ENCODE assay signal across 20 cellular contexts in the genomic region with DNA sequence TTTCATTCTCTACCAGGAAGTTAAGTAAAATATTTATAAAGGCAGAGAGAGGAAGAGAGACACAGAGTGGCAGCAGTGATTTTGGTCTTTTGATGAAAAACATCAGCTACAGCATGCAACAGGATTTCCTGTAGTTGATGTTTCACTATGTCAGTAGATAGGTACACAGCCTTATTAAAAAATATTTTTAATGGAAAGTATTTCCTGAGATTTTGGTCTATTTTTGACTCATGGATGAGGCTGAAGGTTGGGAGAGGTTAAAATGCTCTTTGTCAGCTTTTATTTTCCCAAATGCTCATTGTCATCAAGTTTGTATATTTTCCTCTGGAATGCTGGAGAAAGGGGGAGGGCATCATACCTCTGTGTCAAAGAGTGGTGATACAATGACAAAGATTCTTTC.
DNase-seq lines count a peak whose midpoint lies in the region; ATAC-seq, FAIRE-seq and TF ChIP-seq lines count a peak whose summit lies in the region.
"Had no signal": no experiment of that assay in that cellular context is flagged by ENCODE, and none has a peak within 500 bp of the region (broad histone marks: within the 10 kb centered on the region; RNA-seq: fewer than 3 reads in every experiment).

No MANE protein-coding gene starts in this region.

- no peak overlapping the region for H3K4me3 ChIP-seq in right lobe of liver
- no peak overlapping the region for H3K4me3 ChIP-seq in HepG2 (replicated peaks in 1 of 3; ENCODE audit: insufficient read depth in 1 of 3, low read depth in 2 of 3, low read length in 3 of 3)
- H3K4me3 ChIP-seq in kidney (ENCODE audit: low read length in 2 of 2): peak overlapping the region; percentile 19 to 28
- no peak overlapping the region for H3K4me3 ChIP-seq in WERI-Rb-1 (ENCODE audit: low read depth, low read length)
- H3K4me3 ChIP-seq: A549, GM23248, HAP-1 had no signal

- H3K4me1 ChIP-seq in right lobe of liver (no peaks in the 10 kb centered on the region), HepG2 (ENCODE audit: insufficient read depth, low read length) (no peaks in the 10 kb centered on the region), kidney (ENCODE audit: control insufficient read depth in 1 of 2, insufficient read depth in 1 of 2, low read depth in 1 of 2, low read length in 2 of 2) (no peaks in the 10 kb centered on the region)
- H3K4me1 ChIP-seq: A549, HAP-1 had no signal

- DNase-seq in right lobe of liver (no peak), HepG2 (ENCODE audit: low spot score) (no peak), dermis microvascular lymphatic vessel endothelial cell (ENCODE audit: low read depth in 2 of 2) (peak; percentile 48 to 66), kidney (no peak), WERI-Rb-1 (no peak), frontal cortex (ENCODE audit: low spot score in 2 of 2) (no peak), COLO829 (ENCODE audit: low spot score) (no peak)
- DNase-seq: AML-193; CD4-positive, alpha-beta T cell; DMS153; DMS79; GDM1; GM23248 had no signal

- no peaks in the 10 kb centered on the region for H3K36me3 ChIP-seq in right lobe of liver
- no peaks in the 10 kb centered on the region for H3K36me3 ChIP-seq in HepG2 (replicated peaks in 1 of 2; ENCODE audit: control insufficient read depth in 1 of 2, insufficient read depth in 2 of 2, low read length in 2 of 2)
- H3K36me3 ChIP-seq in kidney (ENCODE audit: control insufficient read depth in 1 of 2, insufficient read depth in 2 of 2, low read length in 2 of 2): no peaks in the 10 kb centered on the region
- H3K36me3 ChIP-seq in WERI-Rb-1: no peaks in the 10 kb centered on the region
- H3K36me3 ChIP-seq: HAP-1 had no signal

- no peak overlapping the region for H3K27ac ChIP-seq in right lobe of liver
- no peak overlapping the region for H3K27ac ChIP-seq in HepG2 (ENCODE audit: extremely low read length, insufficient read depth, low read length)
- peak overlapping the region in 1 of 2 donors; percentile 38 for H3K27ac ChIP-seq in kidney (ENCODE audit: low read depth in 2 of 2, low read length in 2 of 2)
- H3K27ac ChIP-seq in WERI-Rb-1: no peak overlapping the region
- H3K27ac ChIP-seq: 22Rv1, A549, C4-2B, GM23248 had no signal

- in situ Hi-C loops in HepG2 (cut with HindIII; ENCODE audit: extremely low pct_ligation_motif_present, low pct_unique_long_range_greater_than_20kb): no loop called here

- no peaks in the 10 kb centered on the region for H3K79me2 ChIP-seq in HepG2 (ENCODE audit: insufficient read depth, low read length)

- H3K4me2 ChIP-seq in HepG2 (ENCODE audit: low read depth, low read length): no peak overlapping the region
- H3K4me2 ChIP-seq: A549 had no signal

- no peak for TF ChIP-seq CTCF in right lobe of liver (IDR thresholded peaks at IDR 0.05)
- TF ChIP-seq CTCF in HepG2 (CRISPR knock-in tag; IDR thresholded peaks at IDR 0.05): no peak
- no peak for TF ChIP-seq CTCF in kidney (IDR thresholded peaks at IDR 0.05; ENCODE audit: borderline replicate concordance, extremely low read depth, insufficient read depth)
- TF ChIP-seq CTCF in WERI-Rb-1 (IDR thresholded peaks at IDR 0.05; ENCODE audit: low read depth, low read length): no peak

- BruUV-seq in HepG2 (replicated peaks; lab: Mats Ljungman, UMichigan): no TSS peak

- no peak for FAIRE-seq in HepG2 (lab: Jason Lieb, UNC)
- FAIRE-seq in kidney (lab: Jason Lieb, UNC): no peak
- FAIRE-seq in frontal cortex (lab: Jason Lieb, UNC): no peak
- FAIRE-seq: A549, GM12892, GM18507 had no signal

- H4K20me1 ChIP-seq in HepG2 (ENCODE audit: insufficient read depth, low read length): no peaks in the 10 kb centered on the region

- ATAC-seq in right lobe of liver: peak; percentile 43 to 59 (median 47)
- no peak for ATAC-seq in HepG2
- no peak for ATAC-seq in HG03175 (IDR thresholded peaks at IDR 0.05; ENCODE audit: unreplicated experiment)
- ATAC-seq: A549 had no signal

- TF ChIP-seq RAD21 in HepG2 (CRISPR knock-in tag; IDR thresholded peaks at IDR 0.05): no peak

- intact Hi-C loops in right lobe of liver (cut with DNase I) (no loop called here), HepG2 (cut with micrococcal nuclease; ENCODE audit: unreplicated experiment) (no loop called here), kidney (cut with DNase I) (no loop called here)

- TF ChIP-seq EP300 in HepG2 (IDR thresholded peaks at IDR 0.05; ENCODE audit: low read depth in 2 of 2, low read length in 2 of 2) (no peak), HepG2 (CRISPR knock-in tag; IDR thresholded peaks at IDR 0.05; ENCODE audit: borderline replicate concordance) (no peak)

- TF ChIP-seq POLR2A in right lobe of liver (IDR thresholded peaks at IDR 0.05): no peak
- no peak for TF ChIP-seq POLR2A in HepG2 (IDR thresholded peaks at IDR 0.05; ENCODE audit: insufficient read depth in 1 of 2, low read depth in 2 of 2, low read length in 2 of 2)

- H3K9ac ChIP-seq in HepG2 (ENCODE audit: insufficient read depth, low read depth, low read length) (no peak overlapping the region), kidney (ENCODE audit: low read length in 2 of 2) (no peak overlapping the region)
- H3K9ac ChIP-seq: GM23248 had no signal

- H3K27me3 ChIP-seq in right lobe of liver: no peaks in the 10 kb centered on the region
- no peaks in the 10 kb centered on the region for H3K27me3 ChIP-seq in HepG2 (ENCODE audit: control insufficient read depth in 1 of 2, insufficient read depth in 2 of 2, low read length in 2 of 2)
- H3K27me3 ChIP-seq in WERI-Rb-1 (ENCODE audit: insufficient read depth, low read depth, severe bottlenecking): no peaks in the 10 kb centered on the region

- H3K9me3 ChIP-seq in right lobe of liver: no peaks in the 10 kb centered on the region
- no peaks in the 10 kb centered on the region for H3K9me3 ChIP-seq in HepG2 (ENCODE audit: low read length)
- H3K9me3 ChIP-seq in kidney (ENCODE audit: control insufficient read depth in 1 of 2, low read length in 2 of 2): no peaks in the 10 kb centered on the region
- no peaks in the 10 kb centered on the region for H3K9me3 ChIP-seq in WERI-Rb-1 (ENCODE audit: severe bottlenecking)
- H3K9me3 ChIP-seq: A549, HAP-1 had no signal

- no peak overlapping the region for H2AFZ ChIP-seq in HepG2 (ENCODE audit: low read length)
- H2AFZ ChIP-seq: GM23248 had no signal

- POLR2A ChIA-PET in HepG2 (lab: Yijun Ruan, JAX): no interaction called here

- CTCF ChIA-PET in HepG2 (lab: Yijun Ruan, JAX; ENCODE audit: low intra/inter-chr PET ratio, low total read pairs): no interaction called here

TF ChIP-seq in HepG2, 621 proteins besides CTCF, POLR2A, EP300 and RAD21:
- TF ChIP-seq MAFK (conservative IDR thresholded peaks at IDR 0.05 in 1 of 2, IDR thresholded peaks at IDR 0.05 in 1 of 2; ENCODE audit: low read length in 2 of 2): peak in 1 of 2 experiments; percentile 14; a peak in 1 of 4 replicates
- TF ChIP-seq, protein P1, sequence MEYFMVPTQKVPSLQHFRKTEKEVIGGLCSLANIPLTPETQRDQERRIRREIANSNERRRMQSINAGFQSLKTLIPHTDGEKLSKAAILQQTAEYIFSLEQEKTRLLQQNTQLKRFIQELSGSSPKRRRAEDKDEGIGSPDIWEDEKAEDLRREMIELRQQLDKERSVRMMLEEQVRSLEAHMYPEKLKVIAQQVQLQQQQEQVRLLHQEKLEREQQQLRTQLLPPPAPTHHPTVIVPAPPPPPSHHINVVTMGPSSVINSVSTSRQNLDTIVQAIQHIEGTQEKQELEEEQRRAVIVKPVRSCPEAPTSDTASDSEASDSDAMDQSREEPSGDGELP (IDR thresholded peaks at IDR 0.05; ENCODE audit: borderline replicate concordance, low read depth): no peak

Comparison
In these comparisons a context has a peak if more than half of its experiments do, and no peak if none do; other contexts are left out.
1. ATAC-seq: peak in right lobe of liver (4 of 4); none in HepG2 (single experiment) and HG03175 (single experiment).
2. DNase-seq: peak in dermis microvascular lymphatic vessel endothelial cell (2 of 2); none in right lobe of liver (0 of 3), HepG2 (single experiment), kidney (single experiment), WERI-Rb-1 (single experiment), frontal cortex (0 of 2) and COLO829 (single experiment).
3. H3K4me3 ChIP-seq: peak in kidney (2 of 2); none in right lobe of liver (0 of 3), HepG2 (0 of 3) and WERI-Rb-1 (single experiment).